11 cellular contexts compared by ENCODE assay signal in genomic region chr9:79489241-79490000, GRCh38.
DNase-seq lines count a peak whose midpoint lies in the region; ATAC-seq lines count a peak whose summit lies in the region.
"Had no signal": no experiment of that assay in that cellular context is flagged by ENCODE, and none has a peak within 500 bp of the region (broad histone marks: within the 10 kb centered on the region; RNA-seq: fewer than 3 reads in every experiment).

No MANE protein-coding gene starts in this region.

- no peak overlapping the region for H2BK120ac ChIP-seq in mesenchymal stem cell (ENCODE audit: low read depth, low read length)

- no peaks in the 10 kb centered on the region for H3K4me1 Mint-ChIP-seq in activated T-cell treated with anti-CD3 and anti-CD28 coated beads, Interleukin-2, amount 50 U/mL, for 4 hours (ENCODE audit: low read depth)
- H3K4me1 Mint-ChIP-seq in immature natural killer cell, result no peaks in the 10 kb centered on the region

- H3K36me3 Mint-ChIP-seq in activated T-cell treated with anti-CD3 and anti-CD28 coated beads, Interleukin-2, amount 50 U/mL, for 4 hours (ENCODE audit: insufficient read depth), result no peaks in the 10 kb centered on the region
- H3K36me3 Mint-ChIP-seq in immature natural killer cell, result no peaks in the 10 kb centered on the region

- H3K4ac ChIP-seq in mesenchymal stem cell (ENCODE audit: low read depth in 1 of 2, low read length in 2 of 2), result no peak overlapping the region

- H3K23ac ChIP-seq in mesenchymal stem cell (ENCODE audit: low read length in 2 of 2), result no peak overlapping the region

- H4K91ac ChIP-seq in mesenchymal stem cell (ENCODE audit: low read length), result no peak overlapping the region

- H3K79me2 ChIP-seq in ACC112 (ENCODE audit: control insufficient read depth, insufficient read depth, low read length, unreplicated experiment), result no peaks in the 10 kb centered on the region

- H3K27ac Mint-ChIP-seq in immature natural killer cell, result no peak overlapping the region
- H3K27ac Mint-ChIP-seq: CD4-positive, alpha-beta T cell had no signal

- H3K9me3 ChIP-seq in MG63 (no peaks in the 10 kb centered on the region), mesenchymal stem cell (ENCODE audit: control insufficient read depth, low read length) (peaks cover 7% of the 10 kb centered on the region)

- no peak overlapping the region for H2BK12ac ChIP-seq in mesenchymal stem cell (ENCODE audit: low read length in 2 of 2)

- H3K14ac ChIP-seq in mesenchymal stem cell (ENCODE audit: low read length in 2 of 2), result no peak overlapping the region

- peak overlapping the region in 1 of 2 experiments; percentile 73 for H3K18ac ChIP-seq in mesenchymal stem cell (ENCODE audit: low read depth in 1 of 2, low read length in 2 of 2)

- H3K79me1 ChIP-seq in mesenchymal stem cell (replicated peaks; ENCODE audit: low read length, poor library complexity, severe bottlenecking), result no peaks in the 10 kb centered on the region

- no peaks in the 10 kb centered on the region; the same call in 1 of the 2 replicates for H3K36me3 ChIP-seq in ACC112 (ENCODE audit: insufficient read depth, low read length)
- H3K36me3 ChIP-seq in MG63, result no peaks in the 10 kb centered on the region
- H3K36me3 ChIP-seq in mesenchymal stem cell (ENCODE audit: control insufficient read depth in 1 of 2, insufficient read depth in 2 of 2, low read depth in 1 of 2, low read length in 2 of 2), result no peaks in the 10 kb centered on the region

- H3K4me1 ChIP-seq in ACC112 (ENCODE audit: control insufficient read depth, insufficient read depth, low read length, unreplicated experiment) (peaks cover 24% of the 10 kb centered on the region), mesenchymal stem cell (ENCODE audit: control insufficient read depth, insufficient read depth, low read depth, low read length) (peaks cover 2% of the 10 kb centered on the region)

- H3K27ac ChIP-seq in ACC112 (ENCODE audit: low read depth, low read length) (peak overlapping the region; percentile 73), mesenchymal stem cell (ENCODE audit: low read length, poor library complexity, severe bottlenecking) (no peak overlapping the region)

- H2AK5ac ChIP-seq in mesenchymal stem cell (ENCODE audit: low read length, severe bottlenecking), result no peak overlapping the region

- H3K4me3 ChIP-seq in ACC112 (ENCODE audit: low read depth, low read length), result peak overlapping the region; percentile 64
- no peak overlapping the region for H3K4me3 ChIP-seq in MG63
- H3K4me3 ChIP-seq in mesenchymal stem cell (ENCODE audit: insufficient read depth in 1 of 2, low read depth in 1 of 2, low read length in 2 of 2), result no peak overlapping the region

- no peaks in the 10 kb centered on the region for H3K27me3 ChIP-seq in ACC112 (ENCODE audit: insufficient read depth, low read length)
- no peaks in the 10 kb centered on the region for H3K27me3 ChIP-seq in MG63
- no peaks in the 10 kb centered on the region for H3K27me3 ChIP-seq in mesenchymal stem cell (ENCODE audit: control insufficient read depth in 1 of 2, insufficient read depth in 1 of 2, low read length in 2 of 2)

- no peak overlapping the region for H3K9ac ChIP-seq in mesenchymal stem cell (ENCODE audit: low read length)

- WGBS in mesenchymal stem cell, result 52% methylated on average over 6 of the region's 7 CpGs

- H3K4me3 Mint-ChIP-seq in activated T-cell treated with anti-CD3 and anti-CD28 coated beads, Interleukin-2, amount 50 U/mL, for 4 hours, result no peak overlapping the region
- H3K4me3 Mint-ChIP-seq in immature natural killer cell, result no peak overlapping the region
- H3K4me3 Mint-ChIP-seq: CD4-positive, alpha-beta T cell had no signal

- H3K4me2 ChIP-seq in mesenchymal stem cell (ENCODE audit: low read length, poor library complexity, severe bottlenecking), result no peak overlapping the region

- no peak for ATAC-seq in activated T-cell treated with anti-CD3 and anti-CD28 coated beads, Interleukin-2, amount 50 U/mL, for 4 hours

- DNase-seq in MG63, result peak; percentile 83
- peak; percentile 49 for DNase-seq in cerebellar cortex (ENCODE audit: low spot score)
- DNase-seq in mesenchymal stem cell, result peak; percentile 74
- no peak for DNase-seq in activated T-cell treated with anti-CD3 and anti-CD28 coated beads, Interleukin-2, amount 50 U/mL, for 4 hours
- DNase-seq in activated CD4-positive, alpha-beta T cell treated with anti-CD3 and anti-CD28 coated beads for 1 hour, result no peak
- no peak for DNase-seq in immature natural killer cell
- DNase-seq in DMS79 treated with DMSO at 0.1 percent for 48 hours (lab: John Stamatoyannopoulos, UW), result no peak
- DNase-seq: CD4-positive, alpha-beta T cell; NCI-H526; stimulated activated naive CD4-positive, alpha-beta T cell treated with Interleukin-2 at 50 U/mL for 16 hours had no signal

- no peak overlapping the region for H4K8ac ChIP-seq in mesenchymal stem cell (ENCODE audit: low read length)

- H2BK5ac ChIP-seq in mesenchymal stem cell (ENCODE audit: low read depth, low read length, poor library complexity, severe bottlenecking), result no peak overlapping the region

- H2AFZ ChIP-seq in ACC112 (ENCODE audit: low read length, unreplicated experiment) (peak overlapping the region; percentile 95), mesenchymal stem cell (ENCODE audit: low read depth, low read length) (no peak overlapping the region)

- H3K9me3 Mint-ChIP-seq in activated T-cell treated with anti-CD3 and anti-CD28 coated beads, Interleukin-2, amount 50 U/mL, for 4 hours, result peaks cover 11% of the 10 kb centered on the region
- no peaks in the 10 kb centered on the region for H3K9me3 Mint-ChIP-seq in immature natural killer cell

- no peak overlapping the region for H2BK15ac ChIP-seq in mesenchymal stem cell (ENCODE audit: low read depth, poor library complexity, severe bottlenecking)

- no peaks in the 10 kb centered on the region for H3K27me3 Mint-ChIP-seq in activated T-cell treated with anti-CD3 and anti-CD28 coated beads, Interleukin-2, amount 50 U/mL, for 4 hours (ENCODE audit: low read depth)
- peaks cover 2 to 5% (median 4%) of the 10 kb centered on the region in 3 donors for H3K27me3 Mint-ChIP-seq in immature natural killer cell (ENCODE audit: low read depth in 3 of 3)
- H3K27me3 Mint-ChIP-seq: CD4-positive, alpha-beta T cell had no signal

Comparison
In these comparisons a context has a peak if more than half of its experiments do, and no peak if none do; other contexts are left out.
1. DNase-seq: peak in MG63 (single experiment), cerebellar cortex (single experiment) and mesenchymal stem cell (single experiment); none in activated T-cell treated with anti-CD3 and anti-CD28 coated beads, Interleukin-2, amount 50 U/mL, for 4 hours (single experiment), activated CD4-positive, alpha-beta T cell treated with anti-CD3 and anti-CD28 coated beads for 1 hour (single experiment), immature natural killer cell (0 of 3) and DMS79 treated with DMSO at 0.1 percent for 48 hours (single experiment).